13 cellular contexts compared by ENCODE assay signal in genomic region chr20:23151885-23152284, GRCh38.
DNase-seq lines count a peak whose midpoint lies in the region; ATAC-seq and TF ChIP-seq lines count a peak whose summit lies in the region.
"Had no signal": no experiment of that assay in that cellular context is flagged by ENCODE, and none has a peak within 500 bp of the region (broad histone marks: within the 10 kb centered on the region; RNA-seq: fewer than 3 reads in every experiment).

No MANE protein-coding gene starts in this region.

- no peak overlapping the region for H3K4me3 Mint-ChIP-seq in natural killer cell
- H3K4me3 Mint-ChIP-seq: activated T-cell treated with anti-CD3 and anti-CD28 coated beads, Interleukin-2, amount 50 U/mL, for 72 hours; CD4-positive, CD25-positive, alpha-beta regulatory T cell had no signal

- H3K9me3 Mint-ChIP-seq in natural killer cell = no peaks in the 10 kb centered on the region
- H3K9me3 Mint-ChIP-seq: activated T-cell treated with anti-CD3 and anti-CD28 coated beads, Interleukin-2, amount 50 U/mL, for 72 hours; CD4-positive, CD25-positive, alpha-beta regulatory T cell had no signal

- H3K27me3 ChIP-seq in DND-41 (ENCODE audit: insufficient read depth, low read length, poor library complexity) (no peaks in the 10 kb centered on the region), ascending aorta (no peaks in the 10 kb centered on the region), smooth muscle cell (ENCODE audit: low read depth) (no peaks in the 10 kb centered on the region)

- in situ Hi-C loops in G401 (cut with HindIII; ENCODE audit: low sequenced_read_pairs) = no loop called here

- H3K79me2 ChIP-seq in DND-41 (ENCODE audit: insufficient read depth, low read length) (no peaks in the 10 kb centered on the region), smooth muscle cell (ENCODE audit: low read depth) (no peaks in the 10 kb centered on the region)

- ATAC-seq in DND-41 (ENCODE audit: insufficient read depth, low read depth) (peak; percentile 10; the same call in 2 of the 3 replicates), left lobe of liver (no peak), natural killer cell (no peak), HG02678 (IDR thresholded peaks at IDR 0.05; ENCODE audit: unreplicated experiment) (no peak)
- ATAC-seq: activated T-cell treated with anti-CD3 and anti-CD28 coated beads, Interleukin-2, amount 50 U/mL, for 72 hours had no signal

- H2AFZ ChIP-seq in DND-41 (ENCODE audit: low read depth, low read length) = peak overlapping the region; percentile 53; the same call in 1 of the 2 replicates
- no peak overlapping the region for H2AFZ ChIP-seq in smooth muscle cell (ENCODE audit: low read depth)

- no peaks in the 10 kb centered on the region for H3K27me3 Mint-ChIP-seq in natural killer cell (ENCODE audit: low read depth in 2 of 2)

- TF ChIP-seq CTCF in DND-41 (IDR thresholded peaks at IDR 0.05; ENCODE audit: borderline replicate concordance, extremely low read depth, low read length, poor library complexity, severe bottlenecking) = peak; percentile 51
- no peak for TF ChIP-seq CTCF in ascending aorta (IDR thresholded peaks at IDR 0.05)
- no peak for TF ChIP-seq CTCF in smooth muscle cell (IDR thresholded peaks at IDR 0.05; ENCODE audit: borderline replicate concordance, insufficient read depth, poor library complexity, severe bottlenecking)
- no peak for TF ChIP-seq CTCF in natural killer cell (IDR thresholded peaks at IDR 0.05)

- H3K9ac ChIP-seq in DND-41 (ENCODE audit: low read depth, low read length) (0 out of 2 replicates have a peak overlapping the region, but pooled peaks have one; percentile 17), smooth muscle cell (ENCODE audit: low read depth) (no peak overlapping the region)

- H3F3A ChIP-seq in smooth muscle cell (ENCODE audit: low read depth) = peaks cover 12% of the 10 kb centered on the region

- no peaks in the 10 kb centered on the region for H3K36me3 Mint-ChIP-seq in natural killer cell
- H3K36me3 Mint-ChIP-seq: CD4-positive, CD25-positive, alpha-beta regulatory T cell had no signal

- DNase-seq in DND-41 = no peak
- DNase-seq in ascending aorta (ENCODE audit: low spot score in 2 of 2) = peak in 1 of 2 donors; percentile 70
- DNase-seq in left lobe of liver (ENCODE audit: low spot score) = peak; percentile 34
- no peak for DNase-seq in smooth muscle cell (lab: John Stamatoyannopoulos, UW; ENCODE audit: unreplicated experiment)
- no peak for DNase-seq in natural killer cell
- DNase-seq in KG1 (lab: John Stamatoyannopoulos, UW) = no peak
- DNase-seq in G401 (ENCODE audit: low spot score) = no peak
- DNase-seq: activated T-cell treated with anti-CD3 and anti-CD28 coated beads, Interleukin-2, amount 50 U/mL, for 72 hours; amygdala; CD4-positive, CD25-positive, alpha-beta regulatory T cell; effector CD4-positive, alpha-beta T cell; NK-92 treated with Interleukin-12 subunit alpha and Interleukin-12 subunit beta, amount 100 ng/mL, for 24 hours had no signal

- 61% methylated on average over 8 of the region's 8 CpGs for WGBS in smooth muscle cell (ENCODE audit: low lambda C conversion rate)

- no peaks in the 10 kb centered on the region for H3K9me3 ChIP-seq in DND-41 (ENCODE audit: insufficient read depth, low read length, severe bottlenecking)
- no peaks in the 10 kb centered on the region for H3K9me3 ChIP-seq in ascending aorta
- no peaks in the 10 kb centered on the region for H3K9me3 ChIP-seq in smooth muscle cell (replicated peaks; ENCODE audit: low read depth)

- intact Hi-C loops in ascending aorta (cut with DNase I) (loop anchor here (1.0 to 10.0 kb wide), 3 partner anchors 198 to 1903 kb away; partner anchors contain the start of genes ACSS1 and NXT1), natural killer cell (cut with micrococcal nuclease) (no loop called here)

- H3K27ac ChIP-seq in DND-41 (ENCODE audit: low read length) (peak overlapping the region; percentile 67), ascending aorta (peak overlapping the region; percentile 93 to 96), smooth muscle cell (ENCODE audit: low read depth) (peak overlapping the region; percentile 59)

- H3K4me3 ChIP-seq in DND-41 (ENCODE audit: low read depth in 1 of 2, low read length in 2 of 2) (no peak overlapping the region), ascending aorta (no peak overlapping the region), smooth muscle cell (no peak overlapping the region)

- no peak overlapping the region for H3K27ac Mint-ChIP-seq in natural killer cell
- H3K27ac Mint-ChIP-seq: activated T-cell treated with anti-CD3 and anti-CD28 coated beads, Interleukin-2, amount 50 U/mL, for 72 hours; CD4-positive, CD25-positive, alpha-beta regulatory T cell had no signal

- no peaks in the 10 kb centered on the region for H4K20me1 ChIP-seq in DND-41 (ENCODE audit: insufficient read depth, low read length)
- no peaks in the 10 kb centered on the region for H4K20me1 ChIP-seq in smooth muscle cell (ENCODE audit: low read depth)

- H3K36me3 ChIP-seq in DND-41 (ENCODE audit: insufficient read depth, low read length) = no peaks in the 10 kb centered on the region
- no peaks in the 10 kb centered on the region for H3K36me3 ChIP-seq in ascending aorta
- no peaks in the 10 kb centered on the region for H3K36me3 ChIP-seq in smooth muscle cell (ENCODE audit: low read depth)

- peaks cover 7 to 13% of the 10 kb centered on the region in 2 donors for H3K4me1 Mint-ChIP-seq in natural killer cell

- peaks cover 81% of the 10 kb centered on the region for H3K4me1 ChIP-seq in DND-41 (ENCODE audit: insufficient read depth, low read length)
- peaks cover 25 to 83% of the 10 kb centered on the region in 2 donors for H3K4me1 ChIP-seq in ascending aorta
- H3K4me1 ChIP-seq in smooth muscle cell (ENCODE audit: low read depth) = peaks cover 19% of the 10 kb centered on the region

- 0 out of 2 replicates have a peak overlapping the region, but pooled peaks have one; percentile 28 for H3K4me2 ChIP-seq in DND-41 (ENCODE audit: insufficient read depth, low read length)
- H3K4me2 ChIP-seq in smooth muscle cell = peak overlapping the region; percentile 46
